ENCODE assay signal across 25 cellular contexts in the genomic region with DNA sequence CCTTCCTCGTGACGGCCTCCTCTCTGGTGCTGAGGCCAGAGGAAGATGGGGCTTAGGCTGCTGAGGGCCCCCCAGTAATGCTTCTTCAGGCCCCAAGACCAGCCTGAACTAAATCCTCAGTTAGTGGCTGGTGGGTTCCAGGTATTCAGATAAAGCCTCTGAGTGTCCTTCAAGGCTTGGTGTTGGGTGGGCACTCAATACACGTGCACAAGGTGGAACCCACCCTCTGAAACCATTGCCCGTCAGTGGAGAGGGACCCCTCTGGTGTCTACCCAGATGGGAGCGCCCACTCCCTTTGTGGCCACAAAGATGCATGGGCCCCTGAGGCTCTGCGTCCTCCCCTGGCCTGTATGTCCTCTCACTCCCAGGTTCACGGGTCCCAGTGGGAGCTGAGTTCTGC.
"Had no signal": no experiment of that assay in that cellular context is flagged by ENCODE, and none has a peak within 500 bp of the region (broad histone marks: within the 10 kb centered on the region; RNA-seq: fewer than 3 reads in every experiment).

No MANE protein-coding gene starts in this region.

- H3K27me3 ChIP-seq: colonic mucosa, dorsolateral prefrontal cortex, foreskin keratinocyte, hepatocyte had no signal

- H3K4me3 ChIP-seq: colonic mucosa, coronary artery, dorsolateral prefrontal cortex, esophagus muscularis mucosa, esophagus squamous epithelium, gastrocnemius medialis, gastroesophageal sphincter, heart left ventricle, heart right ventricle, hepatocyte had no signal

- H3K27ac ChIP-seq: colonic mucosa, coronary artery, dorsolateral prefrontal cortex, epithelial cell of prostate, esophagus muscularis mucosa, esophagus squamous epithelium, foreskin keratinocyte, gastrocnemius medialis, gastroesophageal sphincter, heart left ventricle, heart right ventricle, hepatocyte had no signal

- H3K36me3 ChIP-seq: colonic mucosa, esophagus muscularis mucosa, esophagus squamous epithelium, gastrocnemius medialis, gastroesophageal sphincter, heart left ventricle, heart right ventricle had no signal

- H3K9me3 ChIP-seq: colonic mucosa, esophagus muscularis mucosa, esophagus squamous epithelium, gastrocnemius medialis, gastroesophageal sphincter, heart left ventricle, heart right ventricle had no signal

- ATAC-seq: effector memory CD8-positive, alpha-beta T cell; esophagus mucosa; foreskin keratinocyte; gastrocnemius medialis; gastroesophageal sphincter; heart left ventricle had no signal

- DNase-seq: colonic mucosa; cortex of kidney; dermis blood vessel endothelial cell; dorsolateral prefrontal cortex; effector CD4-positive, alpha-beta T cell; effector CD8-positive, alpha-beta T cell; effector memory CD4-positive, alpha-beta T cell; effector memory CD8-positive, alpha-beta T cell; endodermal cell; erythroblast; esophagus squamous epithelium; foreskin fibroblast; foreskin keratinocyte; foreskin melanocyte; gastrocnemius medialis; glutamatergic neuron; head of caudate nucleus; heart left ventricle; heart right ventricle had no signal

- H3K4me1 ChIP-seq: colonic mucosa, esophagus muscularis mucosa, foreskin keratinocyte, gastrocnemius medialis, gastroesophageal sphincter, heart left ventricle, heart right ventricle had no signal
